ENCODE assay signal across 25 cellular contexts in the genomic region with DNA sequence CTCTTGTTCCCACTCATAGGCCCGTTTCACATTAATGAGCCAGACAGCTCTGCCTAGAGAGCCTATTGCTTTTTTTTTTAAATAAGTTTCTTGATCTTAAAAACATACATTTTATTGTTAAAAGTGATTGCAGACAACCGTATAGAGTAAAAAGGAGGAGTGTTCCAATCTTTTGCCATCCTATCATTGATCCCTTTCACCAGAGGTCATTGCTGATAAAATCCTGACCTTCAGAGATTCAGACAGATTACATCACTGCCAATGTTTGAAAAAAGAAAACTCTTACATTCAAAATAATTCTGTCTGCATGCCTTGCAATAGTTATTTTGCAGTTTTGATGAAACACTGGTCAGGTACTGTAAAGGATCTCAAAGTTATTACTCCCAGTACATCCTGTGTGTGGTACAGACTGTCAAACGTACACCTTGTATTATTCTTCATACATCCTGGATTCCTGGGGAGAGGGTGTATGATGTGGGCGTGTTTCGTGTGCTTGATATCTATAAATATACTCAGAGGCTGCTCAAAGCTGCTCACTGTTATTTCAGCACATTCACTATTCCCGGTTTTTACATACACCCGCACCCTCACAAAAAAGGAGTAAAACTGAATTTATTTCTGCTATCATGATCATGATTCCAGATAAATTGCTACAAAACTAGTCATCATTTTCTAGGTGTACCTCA. TPM values are rescaled to one million over a fixed set of nuclear protein-coding genes. Genes with fewer than 3 reads are reported as not detected.
DNase-seq lines count a peak whose midpoint lies in the region; ATAC-seq, FAIRE-seq and TF ChIP-seq lines count a peak whose summit lies in the region.
"Had no signal": no experiment of that assay in that cellular context is flagged by ENCODE, and none has a peak within 500 bp of the region (broad histone marks: within the 10 kb centered on the region; RNA-seq: fewer than 3 reads in every experiment).

No MANE protein-coding gene starts in this region.

- H3K9me3 Mint-ChIP-seq in MCF 10A (ENCODE audit: unreplicated experiment): no peaks in the 10 kb centered on the region
- H3K9me3 Mint-ChIP-seq: H9, HFFc6 had no signal

- H3K79me2 ChIP-seq in SK-N-SH (ENCODE audit: insufficient read depth) (no peaks in the 10 kb centered on the region), mammary epithelial cell (ENCODE audit: insufficient read depth, low read length) (no peaks in the 10 kb centered on the region), keratinocyte (ENCODE audit: control insufficient read depth, insufficient read depth, low read length) (no peaks in the 10 kb centered on the region)

- POLR2A ChIA-PET in SK-N-SH (lab: Yijun Ruan, JAX) (no interaction called here), MCF 10A (lab: Yijun Ruan, JAX) (interaction anchor here (0.6 kb wide), 1 partner anchor 46 kb away, joined by 3 read pairs; no protein-coding TSS in a partner anchor)

- H3K27me3 Mint-ChIP-seq in MCF 10A (ENCODE audit: insufficient read depth, unreplicated experiment): no peaks in the 10 kb centered on the region
- H3K27me3 Mint-ChIP-seq: CD4-positive, alpha-beta memory T cell had no signal

- TF ChIP-seq CTCF in SK-N-SH (IDR thresholded peaks at IDR 0.05) (no peak), MCF 10A (IDR thresholded peaks at IDR 0.05; ENCODE audit: unreplicated experiment) (no peak), mammary epithelial cell (conservative IDR thresholded peaks at IDR 0.05 in 1 of 2, IDR thresholded peaks at IDR 0.05 in 1 of 2; ENCODE audit: extremely low read depth in 1 of 2, insufficient read depth in 1 of 2, low read depth in 1 of 2, low read length in 2 of 2) (no peak), keratinocyte (optimal IDR thresholded peaks at IDR 0.05 in 1 of 3, IDR thresholded peaks at IDR 0.05 in 1 of 3, conservative IDR thresholded peaks at IDR 0.05 in 1 of 3; ENCODE audit: extremely low read depth in 1 of 3, insufficient read depth in 2 of 3, low read length in 3 of 3) (no peak)

- H3K27me3 ChIP-seq in SK-N-SH (ENCODE audit: insufficient read depth) (no peaks in the 10 kb centered on the region), mammary epithelial cell (ENCODE audit: insufficient read depth, low read length) (no peaks in the 10 kb centered on the region), keratinocyte (ENCODE audit: control insufficient read depth, extremely low read depth, insufficient read depth, low read length) (no peaks in the 10 kb centered on the region)
- H3K27me3 ChIP-seq: BLaER1 treated with 17β-estradiol and CSF1 and Interleukin-3, amounts not matched to agents 10 nM and 100 nM; SJSA1 had no signal

- TF ChIP-seq RAD21 in SK-N-SH (IDR thresholded peaks at IDR 0.05; ENCODE audit: low read length): no peak

- H3K36me3 Mint-ChIP-seq in MCF 10A (ENCODE audit: insufficient read depth, unreplicated experiment): no peaks in the 10 kb centered on the region
- H3K36me3 Mint-ChIP-seq: CD4-positive, alpha-beta memory T cell had no signal

- TF ChIP-seq EP300 in SK-N-SH (IDR thresholded peaks at IDR 0.05; ENCODE audit: borderline replicate concordance in 1 of 2, low read depth in 1 of 2, low read length in 1 of 2): no peak

- no peaks in the 10 kb centered on the region for H4K20me1 ChIP-seq in SK-N-SH (ENCODE audit: insufficient read depth)
- H4K20me1 ChIP-seq in mammary epithelial cell (ENCODE audit: insufficient read depth, low read length): no peaks in the 10 kb centered on the region
- no peaks in the 10 kb centered on the region for H4K20me1 ChIP-seq in keratinocyte (ENCODE audit: control insufficient read depth, extremely low read depth, insufficient read depth, low read length)
- H4K20me1 ChIP-seq: BLaER1 treated with 17β-estradiol and CSF1 and Interleukin-3, amounts not matched to agents 10 nM and 100 nM had no signal

- peak; percentile 30; the same call in 2 of the 3 replicates for ATAC-seq in SK-N-SH treated with all-trans-retinoic acid at 6 μM for 48 hours
- ATAC-seq: Right ventricle myocardium inferior had no signal

- H3K4me3 ChIP-seq in SK-N-SH (ENCODE audit: low read depth in 2 of 2, low read length in 1 of 2) (no peak overlapping the region), mammary epithelial cell (replicated peaks in 1 of 3; ENCODE audit: insufficient read depth in 1 of 3, low read depth in 2 of 3, low read length in 3 of 3) (no peak overlapping the region), keratinocyte (ENCODE audit: control insufficient read depth in 2 of 3, extremely low read depth in 1 of 3, insufficient read depth in 2 of 3, low read depth in 1 of 3, low read length in 3 of 3) (no peak overlapping the region)
- H3K4me3 ChIP-seq: BLaER1 treated with 17β-estradiol and CSF1 and Interleukin-3, amounts not matched to agents 10 nM and 100 nM; GM23248; SJSA1 had no signal

- no peaks in the 10 kb centered on the region for H3K36me3 ChIP-seq in SK-N-SH (replicated peaks in 1 of 2; ENCODE audit: control insufficient read depth in 1 of 2, insufficient read depth in 2 of 2, low read length in 1 of 2)
- H3K36me3 ChIP-seq in mammary epithelial cell (ENCODE audit: insufficient read depth, low read length): no peaks in the 10 kb centered on the region
- H3K36me3 ChIP-seq in keratinocyte (ENCODE audit: control insufficient read depth in 2 of 2, extremely low read depth in 1 of 2, insufficient read depth in 2 of 2, low read length in 2 of 2): no peaks in the 10 kb centered on the region
- H3K36me3 ChIP-seq: BLaER1 treated with 17β-estradiol and CSF1 and Interleukin-3, amounts not matched to agents 10 nM and 100 nM; SJSA1 had no signal

- intact Hi-C loops in MCF 10A (cut with micrococcal nuclease): no loop called here
- intact Hi-C loops in mammary epithelial cell (cut with micrococcal nuclease): no loop called here

- no peaks in the 10 kb centered on the region for H3K9me3 ChIP-seq in SK-N-SH
- no peaks in the 10 kb centered on the region for H3K9me3 ChIP-seq in mammary epithelial cell (replicated peaks; ENCODE audit: insufficient read depth, low read length)
- no peaks in the 10 kb centered on the region for H3K9me3 ChIP-seq in keratinocyte (ENCODE audit: control insufficient read depth, low read depth, low read length)
- H3K9me3 ChIP-seq: Caco-2, SJSA1 had no signal

- H3F3A ChIP-seq in SK-N-SH (replicated peaks; ENCODE audit: insufficient read depth): no peaks in the 10 kb centered on the region

- DNase-seq in SK-N-SH: no peak
- DNase-seq in MCF 10A (ENCODE audit: unreplicated experiment): no peak
- DNase-seq in mammary epithelial cell: no peak
- DNase-seq in keratinocyte (ENCODE audit: low read depth, low spot score): no peak
- no peak for DNase-seq in middle frontal gyrus (ENCODE audit: extremely low spot score, low spot score)
- DNase-seq in G401 (ENCODE audit: low spot score): no peak
- DNase-seq: 8988T; Caco-2; CD4-positive, alpha-beta memory T cell; DND-41; GM23248; H9; HFFc6; MM.1S; NCI-H1048; NCI-H1436; NCI-H187 treated with DMSO at 0.1 percent for 48 hours; NCI-H226; NCI-H510A treated with DMSO at 0.1 percent for 48 hours had no signal

- H2AFZ ChIP-seq in SK-N-SH (ENCODE audit: low read depth) (no peak overlapping the region), mammary epithelial cell (ENCODE audit: low read depth, low read length) (no peak overlapping the region), keratinocyte (ENCODE audit: control insufficient read depth, low read length) (no peak overlapping the region)
- H2AFZ ChIP-seq: GM23248 had no signal

- dilution Hi-C loops in mammary epithelial cell (cut with HindIII; ENCODE audit: low sequenced_read_pairs) (no loop called here), keratinocyte (cut with MboI; ENCODE audit: extremely low pct_ligation_motif_present, low sequenced_read_pairs) (no loop called here)

- in situ Hi-C loops in mammary epithelial cell (cut with MboI; ENCODE audit: low sequenced_read_pairs in 2 of 2) (no loop called here), G401 (cut with HindIII; ENCODE audit: low sequenced_read_pairs) (no loop called here)

- H3K9me2 ChIP-seq in SK-N-SH: no peaks in the 10 kb centered on the region

- no peak overlapping the region for H3K4me3 Mint-ChIP-seq in MCF 10A (ENCODE audit: unreplicated experiment)
- H3K4me3 Mint-ChIP-seq: CD4-positive, alpha-beta memory T cell; H9; HFFc6 had no signal

- CTCF ChIA-PET in SK-N-SH (lab: Yijun Ruan, JAX) (no interaction called here), MCF 10A (lab: Yijun Ruan, JAX) (interaction anchor here (0.6 kb wide), 2 partner anchors 75 to 138 kb away, joined by 3 read pairs; no protein-coding TSS in a partner anchor), mammary epithelial cell (lab: Charles Lee; ENCODE audit: low non-redundant PET) (no interaction called here)

- no peak overlapping the region for H3K9ac ChIP-seq in SK-N-SH
- H3K9ac ChIP-seq in mammary epithelial cell (ENCODE audit: insufficient read depth, low read length): no peak overlapping the region
- no peak overlapping the region for H3K9ac ChIP-seq in keratinocyte (ENCODE audit: control insufficient read depth, extremely low read depth, insufficient read depth, low read length)
- H3K9ac ChIP-seq: BLaER1 treated with 17β-estradiol and CSF1 and Interleukin-3, amounts not matched to agents 10 nM and 100 nM; GM23248 had no signal

- H3K4me1 ChIP-seq in SK-N-SH (ENCODE audit: control insufficient read depth in 1 of 2, insufficient read depth in 2 of 2, low read depth in 1 of 2, low read length in 1 of 2) (peaks cover 0 to 6% of the 10 kb centered on the region in 2 experiments; a peak in 2 of 4 replicates), mammary epithelial cell (ENCODE audit: insufficient read depth, low read length) (no peaks in the 10 kb centered on the region), keratinocyte (ENCODE audit: control insufficient read depth, extremely low read depth, insufficient read depth, low read length) (no peaks in the 10 kb centered on the region)
- H3K4me1 ChIP-seq: Caco-2, SJSA1 had no signal

- no peaks in the 10 kb centered on the region for H3K9me1 ChIP-seq in keratinocyte (ENCODE audit: control insufficient read depth, extremely low read depth, insufficient read depth, low read length)

- BruUV-seq in MCF 10A (replicated peaks; lab: Mats Ljungman, UMichigan) (no TSS peak), mammary epithelial cell (replicated peaks; lab: Mats Ljungman, UMichigan) (no TSS peak)

- H3K27ac ChIP-seq in SK-N-SH (ENCODE audit: low read depth in 2 of 2, low read length in 1 of 2) (no peak overlapping the region), mammary epithelial cell (ENCODE audit: insufficient read depth, low read depth, low read length) (no peak overlapping the region), keratinocyte (ENCODE audit: control insufficient read depth, insufficient read depth, low read length) (no peak overlapping the region), temporal lobe (ENCODE audit: low read depth, low read length) (peak overlapping the region; percentile 67)
- H3K27ac ChIP-seq: BLaER1 treated with 17β-estradiol and CSF1 and Interleukin-3, amounts not matched to agents 10 nM and 100 nM; GM23248; SJSA1 had no signal

- H3K4me1 Mint-ChIP-seq in MCF 10A (ENCODE audit: insufficient read depth, unreplicated experiment): peaks cover 15% of the 10 kb centered on the region
- H3K4me1 Mint-ChIP-seq: H9 had no signal

- FAIRE-seq in keratinocyte (lab: Jason Lieb, UNC): peak; percentile 61
- FAIRE-seq: RCC 7860 had no signal

- peak overlapping the region; percentile 22 for H3K27ac Mint-ChIP-seq in MCF 10A (ENCODE audit: low read depth, unreplicated experiment)
- H3K27ac Mint-ChIP-seq: CD4-positive, alpha-beta memory T cell; H9; HFFc6 had no signal

- 86% methylated on average over 7 of the region's 7 CpGs for WGBS in SK-N-SH (ENCODE audit: low lambda C conversion rate)
- 76% methylated on average over 7 of the region's 7 CpGs for WGBS in mammary epithelial cell (ENCODE audit: low coverage, missing lambda C conversion rate)

- H3K4me2 ChIP-seq in SK-N-SH (no peak overlapping the region), mammary epithelial cell (ENCODE audit: insufficient read depth, low read depth, low read length) (no peak overlapping the region), keratinocyte (ENCODE audit: control insufficient read depth, extremely low read depth, insufficient read depth, low read depth, low read length) (no peak overlapping the region)
- H3K4me2 ChIP-seq: BLaER1 treated with 17β-estradiol and CSF1 and Interleukin-3, amounts not matched to agents 10 nM and 100 nM had no signal

RNA-seq across cellular contexts. Expression of a gene that starts 15.4 kb away (rescaled TPM):
- 25.0 and 36.0 TPM in 2 replicates for polyA plus RNA-seq in SK-N-SH (2012; rRNA removed)
- polyA plus RNA-seq in SK-N-SH (2012; cell fraction: cytosol; rRNA removed): 37.5 and 46.0 TPM in 2 replicates
- polyA plus RNA-seq in SK-N-SH (2012; cell fraction: nucleus; rRNA removed): 15.9 and 28.9 TPM in 2 replicates
- 37.1 and 40.0 TPM in 2 replicates for total RNA-seq in MCF 10A (2022)
- total RNA-seq in mammary epithelial cell: 10 to 100 TPM; 23.7 to 24.2 TPM
- polyA plus RNA-seq in mammary epithelial cell: 13.4 TPM
- 56.3 TPM for polyA minus RNA-seq in mammary epithelial cell
- polyA plus RNA-seq in keratinocyte: 10.2 to 18.5 TPM (median 10.7 TPM) in 3 replicates
- polyA plus RNA-seq in keratinocyte (2011; ENCODE audit: low read depth): 25.5 TPM
- 9.3 and 15.5 TPM in 2 replicates for polyA plus RNA-seq in keratinocyte (2011; cell fraction: cytosol; rRNA removed)
- polyA plus RNA-seq in keratinocyte (2011; cell fraction: nucleus; rRNA removed): 14.0 and 18.0 TPM in 2 replicates
- 10.0 and 15.7 TPM in 2 replicates for polyA plus RNA-seq in keratinocyte (2012; ENCODE audit: low replicate concordance)
- 2.8 to 13.3 TPM (median 8.2 TPM) in 3 replicates for polyA minus RNA-seq in keratinocyte
- polyA minus RNA-seq in keratinocyte (2011; cell fraction: cytosol; rRNA and poly(A)+ RNA removed): 5.4 TPM
- 3.4 and 9.7 TPM in 2 replicates for polyA minus RNA-seq in keratinocyte (2011; cell fraction: nucleus; rRNA and poly(A)+ RNA removed)
- total RNA-seq in temporal lobe: 51.6 TPM
- total RNA-seq in G401 (2014; rRNA removed; shearing (Covaris generic)): 1.1 and 3.4 TPM in 2 replicates
